35 cellular contexts compared by ENCODE assay signal in the genomic region with DNA sequence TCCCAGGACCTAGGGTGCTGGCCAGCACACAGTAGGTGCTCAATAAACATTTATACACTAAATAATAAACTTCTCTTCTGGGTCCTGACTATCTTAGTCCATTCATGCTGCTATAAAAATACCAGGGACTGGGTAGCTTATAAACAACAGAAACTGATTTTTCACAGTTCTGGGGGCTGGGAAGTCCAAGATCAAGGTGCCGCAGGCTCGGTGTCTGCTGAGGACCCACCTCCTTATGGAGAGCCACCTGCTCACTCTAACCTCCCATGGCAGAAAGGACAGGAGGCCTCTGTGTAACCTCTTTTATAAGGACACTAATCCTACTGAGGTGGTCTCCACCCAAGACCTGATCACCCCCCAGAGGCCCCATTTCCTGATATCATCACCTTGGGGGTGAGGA.
"Had no signal": no experiment of that assay in that cellular context is flagged by ENCODE, and none has a peak within 500 bp of the region (broad histone marks: within the 10 kb centered on the region; RNA-seq: fewer than 3 reads in every experiment).

No MANE protein-coding gene starts in this region.

- H3K4me3 ChIP-seq: MG63 had no signal

- H3K36me3 ChIP-seq: MG63 had no signal

- H3K9ac ChIP-seq: KMS-11 had no signal

- H3K27ac ChIP-seq: KMS-11 had no signal

- DNase-seq: Karpas-422, Kasumi-1, MG63, MM.1S, MV-4-11, NCI-H1048, NCI-H1092, NCI-H1092 treated with DMSO at 0.1 percent for 48 hours, NCI-H1105, NCI-H1105 treated with DMSO at 0.1 percent for 48 hours, NCI-H1417, NCI-H1417 treated with DMSO at 0.1 percent for 48 hours, NCI-H1436, NCI-H1436 treated with DMSO at 0.1 percent for 48 hours, NCI-H146, NCI-H1694, NCI-H1694 treated with DMSO at 0.1 percent for 48 hours, NCI-H187, NCI-H187 treated with DMSO at 0.1 percent for 48 hours, NCI-H1930, NCI-H2029, NCI-H2029 treated with DMSO at 0.1 percent for 48 hours, NCI-H2081, NCI-H2081 treated with DMSO at 0.1 percent for 48 hours, NCI-H2107, NCI-H2171, NCI-H2171 treated with DMSO at 0.1 percent for 48 hours, NCI-H2227 treated with DMSO at 0.1 percent for 48 hours, NCI-H226, NCI-H345, NCI-H446, NCI-H446 treated with DMSO at 0.1 percent for 48 hours, NCI-H510A, NCI-H510A treated with DMSO at 0.1 percent for 48 hours had no signal

- H3K27me3 ChIP-seq: MG63 had no signal

- H3K9me3 ChIP-seq: MG63 had no signal

- H3K4me2 ChIP-seq: KMS-11 had no signal
